11 cellular contexts compared by ENCODE assay signal in genomic region chr10:62044569-62044968, GRCh38.
DNase-seq lines count a peak whose midpoint lies in the region; ATAC-seq and TF ChIP-seq lines count a peak whose summit lies in the region.
"Had no signal": no experiment of that assay in that cellular context is flagged by ENCODE, and none has a peak within 500 bp of the region (broad histone marks: within the 10 kb centered on the region; RNA-seq: fewer than 3 reads in every experiment).

No MANE protein-coding gene starts in this region.

- H4K20me1 ChIP-seq in IMR-90 (ENCODE audit: insufficient read depth, low read length) (no peaks in the 10 kb centered on the region; the same call in 1 of the 2 replicates), PC-9 (ENCODE audit: insufficient read depth) (no peaks in the 10 kb centered on the region)

- H3K18ac ChIP-seq in IMR-90 (ENCODE audit: low read depth, low read length): peak overlapping the region; percentile 68

- peaks cover 4% of the 10 kb centered on the region for H3K36me3 ChIP-seq in IMR-90 (ENCODE audit: control insufficient read depth, insufficient read depth, low read length)
- no peaks in the 10 kb centered on the region for H3K36me3 ChIP-seq in PC-9 (ENCODE audit: low read depth)

- H3K36me3 Mint-ChIP-seq in activated naive CD8-positive, alpha-beta T cell: peaks cover 10% of the 10 kb centered on the region
- H3K36me3 Mint-ChIP-seq in osteocyte (ENCODE audit: unreplicated experiment): peaks cover 4% of the 10 kb centered on the region

- TF ChIP-seq POLR2A in IMR-90 (IDR thresholded peaks at IDR 0.05; ENCODE audit: low read depth, low read length): no peak

- H3K23ac ChIP-seq in IMR-90 (ENCODE audit: low read depth, low read length): peak overlapping the region; percentile 90

- peak overlapping the region; percentile 69 for H4K91ac ChIP-seq in IMR-90 (ENCODE audit: insufficient read depth, low read depth, low read length)

- POLR2A ChIA-PET in IMR-90 (lab: Charles Lee; ENCODE audit: unreplicated experiment) (no interaction called here), PC-9 (lab: Charles Lee; ENCODE audit: unreplicated experiment) (no interaction called here)

- 100% methylated on average over 1 of the region's 5 CpGs; no CpG with 5 or more reads in 1 of the 2 experiments for WGBS in IMR-90 (ENCODE audit: extremely low coverage in 2 of 2, insufficient read length in 1 of 2), 2 experiments

- H3K27me3 ChIP-seq in IMR-90 (ENCODE audit: control insufficient read depth, insufficient read depth, low read length): no peaks in the 10 kb centered on the region
- no peaks in the 10 kb centered on the region for H3K27me3 ChIP-seq in PC-9 (ENCODE audit: insufficient read depth, low read depth)

- no peaks in the 10 kb centered on the region for H3K9me3 Mint-ChIP-seq in activated naive CD8-positive, alpha-beta T cell (ENCODE audit: low read depth)
- H3K9me3 Mint-ChIP-seq in osteocyte (ENCODE audit: unreplicated experiment): no peaks in the 10 kb centered on the region

- H3K4me3 Mint-ChIP-seq in activated naive CD8-positive, alpha-beta T cell: peak overlapping the region; percentile 17
- no peak overlapping the region for H3K4me3 Mint-ChIP-seq in osteocyte (ENCODE audit: unreplicated experiment)

- H3K4me1 ChIP-seq in IMR-90 (ENCODE audit: control insufficient read depth, insufficient read depth, low read length): peaks cover 27% of the 10 kb centered on the region
- H3K4me1 ChIP-seq in PC-9 (replicated peaks; ENCODE audit: insufficient read depth): peaks cover 44% of the 10 kb centered on the region

- H3K27me3 Mint-ChIP-seq in activated naive CD8-positive, alpha-beta T cell: no peaks in the 10 kb centered on the region
- H3K27me3 Mint-ChIP-seq in osteocyte (ENCODE audit: unreplicated experiment): no peaks in the 10 kb centered on the region

- H3K56ac ChIP-seq in IMR-90 (ENCODE audit: extremely low read depth, insufficient read depth, low read length): no peak overlapping the region

- no peak for ATAC-seq in IMR-90 (ENCODE audit: low read depth)

- TF ChIP-seq RAD21 in IMR-90 (IDR thresholded peaks at IDR 0.05; ENCODE audit: low read length): no peak

- DNase-seq in CD1c-positive myeloid dendritic cell (ENCODE audit: extremely low spot score) (peak; percentile 37), IMR-90 (no peak), osteocyte (ENCODE audit: extremely low spot score, unreplicated experiment) (no peak), DMS 273 treated with DMSO at 0.1 percent for 48 hours (lab: John Stamatoyannopoulos, UW) (no peak), mucosa of gallbladder (ENCODE audit: low spot score) (no peak), OCI-M2 (lab: John Stamatoyannopoulos, UW; ENCODE audit: unreplicated experiment) (no peak), PC-9 (no peak)
- DNase-seq: activated effector memory CD4-positive, alpha-beta T cell treated with anti-CD3 and anti-CD28 coated beads, Interleukin-2, amount 50 U/mL, for 16 hours; mammary epithelial cell; retina had no signal

- H4K8ac ChIP-seq in IMR-90 (ENCODE audit: low read depth in 2 of 2, low read length in 2 of 2): peak overlapping the region; percentile 59 to 67; a peak in 3 of 4 replicates

- H4K5ac ChIP-seq in IMR-90 (ENCODE audit: low read depth, low read length): peak overlapping the region; percentile 39

- H3K4me3 ChIP-seq in IMR-90 (ENCODE audit: insufficient read depth, low read depth, low read length): no peak overlapping the region
- H3K4me3 ChIP-seq in PC-9: no peak overlapping the region

- peak overlapping the region; percentile 84 for H3K27ac Mint-ChIP-seq in activated naive CD8-positive, alpha-beta T cell
- H3K27ac Mint-ChIP-seq in osteocyte (ENCODE audit: unreplicated experiment): peak overlapping the region; percentile 99

- BruUV-seq in IMR-90 (replicated peaks; lab: Mats Ljungman, UMichigan): no TSS peak
- no TSS peak for BruUV-seq in PC-9 (replicated peaks; lab: Mats Ljungman, UMichigan)

- H3K9me3 ChIP-seq in IMR-90 (ENCODE audit: control insufficient read depth, insufficient read depth, low read length): no peaks in the 10 kb centered on the region
- H3K9me3 ChIP-seq in PC-9 (ENCODE audit: insufficient read depth, low read depth): peaks cover 12% of the 10 kb centered on the region; the same call in 1 of the 2 replicates

- peak overlapping the region; percentile 75; the same call in 2 of the 3 replicates for H2BK15ac ChIP-seq in IMR-90 (ENCODE audit: low read depth, low read length)

- H3K4ac ChIP-seq in IMR-90 (ENCODE audit: low read depth, low read length): peak overlapping the region; percentile 92

- H3K14ac ChIP-seq in IMR-90 (replicated peaks; ENCODE audit: low read depth, low read length): peak overlapping the region; percentile 89

- H3K4me1 Mint-ChIP-seq in activated naive CD8-positive, alpha-beta T cell (ENCODE audit: low read depth): peaks cover 86% of the 10 kb centered on the region
- peaks cover 86% of the 10 kb centered on the region for H3K4me1 Mint-ChIP-seq in osteocyte (ENCODE audit: unreplicated experiment)

- peak overlapping the region; percentile 84 for H2AK5ac ChIP-seq in IMR-90 (ENCODE audit: low read depth, low read length)

- H2BK20ac ChIP-seq in IMR-90 (ENCODE audit: low read depth, low read length): peak overlapping the region; percentile 98

- peak overlapping the region; percentile 96 for H2BK120ac ChIP-seq in IMR-90 (ENCODE audit: low read depth, low read length)

- H3K9me2 ChIP-seq in PC-9 (ENCODE audit: insufficient read depth): no peaks in the 10 kb centered on the region

- no peak overlapping the region for H3K4me2 ChIP-seq in IMR-90 (ENCODE audit: low read depth, low read length)
- H3K4me2 ChIP-seq in PC-9: no peak overlapping the region

- H3F3A ChIP-seq in PC-9 (ENCODE audit: insufficient read depth, low read depth): peaks cover 18% of the 10 kb centered on the region; the same call in 1 of the 2 replicates

- H3K9ac ChIP-seq in IMR-90 (ENCODE audit: low read depth, low read length): no peak overlapping the region

- peak overlapping the region; percentile 92 for H2BK5ac ChIP-seq in IMR-90 (ENCODE audit: low read depth, low read length, poor library complexity, severe bottlenecking)

- dilution Hi-C loops in IMR-90 (cut with HindIII; ENCODE audit: low sequenced_read_pairs, unreplicated experiment): no loop called here

- H3K27ac ChIP-seq in IMR-90 (ENCODE audit: insufficient read depth, low read length) (peak overlapping the region; percentile 80), PC-9 (no peak overlapping the region)

- in situ Hi-C loops in IMR-90 (cut with MboI; ENCODE audit: low sequenced_read_pairs): loop anchor here (25.0 kb wide), 3 partner anchors 543 to 1232 kb away; partner anchors contain the start of genes ADO and EGR2

- H3K79me1 ChIP-seq in IMR-90 (ENCODE audit: low read depth in 1 of 2, low read length in 2 of 2): peaks cover 18 to 66% of the 10 kb centered on the region in 2 experiments

- intact Hi-C loops in IMR-90 (cut with micrococcal nuclease) (loop anchor here (10.0 kb wide), 2 partner anchors 760 to 1080 kb away; partner anchors contain the start of gene ADO), PC-9 (cut with micrococcal nuclease; ENCODE audit: unreplicated experiment) (no loop called here)

- H3K9me1 ChIP-seq in IMR-90 (ENCODE audit: insufficient read depth, low read length): peaks cover 24% of the 10 kb centered on the region

- H2AK9ac ChIP-seq in IMR-90 (replicated peaks; ENCODE audit: low read depth, low read length, poor library complexity): no peak overlapping the region

- TF ChIP-seq CTCF in IMR-90 (conservative IDR thresholded peaks at IDR 0.05; ENCODE audit: low read depth, low read length): no peak
- no peak for TF ChIP-seq CTCF in osteocyte (IDR thresholded peaks at IDR 0.05)
- no peak for TF ChIP-seq CTCF in PC-9 (conservative IDR thresholded peaks at IDR 0.05)

- H2AFZ ChIP-seq in IMR-90 (replicated peaks; ENCODE audit: low read length, poor library complexity) (no peak overlapping the region), PC-9 (no peak overlapping the region)

- H3K79me2 ChIP-seq in PC-9 (ENCODE audit: low read depth): no peaks in the 10 kb centered on the region

- CTCF ChIA-PET in IMR-90 (lab: Yijun Ruan, JAX) (no interaction called here), PC-9 (lab: Charles Lee) (no interaction called here)

TF ChIP-seq in IMR-90, 13 proteins besides CTCF, POLR2A, EP300 and RAD21:
- TF ChIP-seq MXI1 (IDR thresholded peaks at IDR 0.05; ENCODE audit: borderline replicate concordance, low read depth, low read length): no peak
- TF ChIP-seq USF2 (IDR thresholded peaks at IDR 0.05; ENCODE audit: low read depth, low read length): no peak
- no peak for TF ChIP-seq FOS (IDR thresholded peaks at IDR 0.05; ENCODE audit: low read depth, low read length)
- no peak for TF ChIP-seq RCOR1 (IDR thresholded peaks at IDR 0.05; ENCODE audit: insufficient replicate concordance, low read length)
- TF ChIP-seq BHLHE40 (IDR thresholded peaks at IDR 0.05; ENCODE audit: low read depth, low read length): no peak
- TF ChIP-seq CHD1 (IDR thresholded peaks at IDR 0.05; ENCODE audit: low read depth, low read length): no peak
- TF ChIP-seq NFE2L2 (IDR thresholded peaks at IDR 0.05; ENCODE audit: low read depth, low read length): no peak
- no peak for TF ChIP-seq SMC3 (IDR thresholded peaks at IDR 0.05; ENCODE audit: low read depth, low read length)
- TF ChIP-seq ELK1 (IDR thresholded peaks at IDR 0.05; ENCODE audit: borderline replicate concordance, low read depth, low read length): no peak
- no peak for TF ChIP-seq MAFK (IDR thresholded peaks at IDR 0.05; ENCODE audit: low read depth, low read length)
- no peak for TF ChIP-seq MAZ (IDR thresholded peaks at IDR 0.05; ENCODE audit: borderline replicate concordance, low read depth, low read length)
TF ChIP-seq in IMR-90: peak in this region for 0.
